In the genomic region with DNA sequence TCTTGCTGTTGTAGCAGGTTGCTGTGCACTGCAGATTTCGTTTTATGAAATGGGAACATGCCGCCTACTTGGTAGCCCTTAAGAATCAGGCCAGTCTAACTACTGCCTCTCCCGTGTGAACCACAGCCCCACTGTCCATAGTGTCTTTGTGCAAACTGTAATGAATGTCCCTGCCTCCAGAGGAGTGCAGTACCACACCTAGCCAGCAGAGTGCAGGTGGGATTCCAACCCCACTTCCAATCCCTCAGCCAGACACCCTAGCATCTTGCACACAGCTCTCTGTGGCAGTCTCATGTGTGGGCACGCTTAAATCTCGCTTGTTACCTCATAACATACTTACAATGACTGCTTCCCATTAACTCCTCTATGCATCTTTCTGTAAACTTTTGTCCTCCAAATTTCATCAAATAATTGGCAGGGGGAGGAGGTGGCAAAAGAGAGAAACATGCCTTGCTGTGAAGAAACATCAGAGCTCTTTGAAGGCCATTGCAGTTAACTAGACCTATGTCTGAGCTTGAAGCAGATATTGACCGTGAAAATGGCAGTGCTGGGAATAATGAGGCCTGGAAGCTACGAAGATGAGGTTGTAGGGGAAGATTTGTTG, we compare ENCODE assay signal across 8 cellular contexts. TPM values are rescaled to one million over a fixed set of nuclear protein-coding genes. Genes with fewer than 3 reads are reported as not detected.
A peak's percentile ranks its signal among the peaks of the same experiment; 100 is the strongest.
DNase-seq lines count a peak whose midpoint lies in the region; ATAC-seq and TF ChIP-seq lines count a peak whose summit lies in the region.

No MANE protein-coding gene starts in this region.

- no peak overlapping the region for H4K91ac ChIP-seq in mesenchymal stem cell (ENCODE audit: low read length)

- peaks cover 32% of the 10 kb centered on the region for H3K36me3 ChIP-seq in BE2C
- H3K36me3 ChIP-seq in mesenchymal stem cell (ENCODE audit: control insufficient read depth in 1 of 2, insufficient read depth in 2 of 2, low read depth in 1 of 2, low read length in 2 of 2) = peaks cover 0 to 33% of the 10 kb centered on the region in 2 experiments

- no peak overlapping the region for H2AFZ ChIP-seq in mesenchymal stem cell (ENCODE audit: low read depth, low read length)

- H3K4me1 ChIP-seq in BE2C (no peaks in the 10 kb centered on the region), mesenchymal stem cell (ENCODE audit: control insufficient read depth, insufficient read depth, low read depth, low read length) (no peaks in the 10 kb centered on the region)

- H3K18ac ChIP-seq in mesenchymal stem cell (ENCODE audit: low read depth in 1 of 2, low read length in 2 of 2) = no peak overlapping the region

- peak; percentile 48 for TF ChIP-seq CTCF in BE2C (IDR thresholded peaks at IDR 0.05; ENCODE audit: low read depth, low read length)

- H2BK120ac ChIP-seq in mesenchymal stem cell (ENCODE audit: low read depth, low read length) = no peak overlapping the region

- H3K9ac ChIP-seq in mesenchymal stem cell (ENCODE audit: low read length) = no peak overlapping the region

- H3K9me3 ChIP-seq in BE2C = no peaks in the 10 kb centered on the region
- H3K9me3 ChIP-seq in mesenchymal stem cell (ENCODE audit: control insufficient read depth, low read length) = no peaks in the 10 kb centered on the region

- H3K4me3 ChIP-seq in BE2C (ENCODE audit: low read depth, low read length) = no peak overlapping the region
- no peak overlapping the region for H3K4me3 ChIP-seq in mesenchymal stem cell (ENCODE audit: insufficient read depth in 1 of 2, low read depth in 1 of 2, low read length in 2 of 2)

- no peak overlapping the region for H4K8ac ChIP-seq in mesenchymal stem cell (ENCODE audit: low read length)

- ATAC-seq in GM18907 (IDR thresholded peaks at IDR 0.05; ENCODE audit: unreplicated experiment) = peak; percentile 79
- no peak for ATAC-seq in HG03342 (IDR thresholded peaks at IDR 0.05; ENCODE audit: unreplicated experiment)

- no peak overlapping the region for H2BK5ac ChIP-seq in mesenchymal stem cell (ENCODE audit: low read depth, low read length, poor library complexity, severe bottlenecking)

- H3K27me3 ChIP-seq in BE2C (no peaks in the 10 kb centered on the region), mesenchymal stem cell (ENCODE audit: control insufficient read depth in 1 of 2, insufficient read depth in 1 of 2, low read length in 2 of 2) (no peaks in the 10 kb centered on the region)

- DNase-seq in BE2C (no peak), HT-29 (ENCODE audit: low spot score) (peak; percentile 96), germinal center (ENCODE audit: low spot score) (peak; percentile 60), mesenchymal stem cell (no peak)
- peak; percentile 73 for DNase-seq in activated CD8-positive, alpha-beta memory T cell treated with anti-CD3 and anti-CD28 coated beads, Interleukin-2, amount 50 U/mL, for 48 hours
- DNase-seq in stimulated activated CD4-positive, alpha-beta T cell treated with anti-CD3 and anti-CD28 coated beads, TNF-alpha, amount 100 ng/mL, for 24 hours (ENCODE audit: low read depth in 3 of 3) = peak; percentile 5 to 48 (median 22)

- WGBS in mesenchymal stem cell = 80% methylated on average over 6 of the region's 7 CpGs

- H3K79me1 ChIP-seq in mesenchymal stem cell (replicated peaks; ENCODE audit: low read length, poor library complexity, severe bottlenecking) = no peaks in the 10 kb centered on the region

- H2BK12ac ChIP-seq in mesenchymal stem cell (ENCODE audit: low read length in 2 of 2) = no peak overlapping the region

- no peak overlapping the region for H2AK5ac ChIP-seq in mesenchymal stem cell (ENCODE audit: low read length, severe bottlenecking)

- H3K14ac ChIP-seq in mesenchymal stem cell (ENCODE audit: low read length in 2 of 2) = no peak overlapping the region

- no peak overlapping the region for H3K23ac ChIP-seq in mesenchymal stem cell (ENCODE audit: low read length in 2 of 2)

- no peak overlapping the region for H3K27ac ChIP-seq in mesenchymal stem cell (ENCODE audit: low read length, poor library complexity, severe bottlenecking)

- H3K4me2 ChIP-seq in mesenchymal stem cell (ENCODE audit: low read length, poor library complexity, severe bottlenecking) = no peak overlapping the region

- H3K4ac ChIP-seq in mesenchymal stem cell (ENCODE audit: low read depth in 1 of 2, low read length in 2 of 2) = no peak overlapping the region

- no peak overlapping the region for H2BK15ac ChIP-seq in mesenchymal stem cell (ENCODE audit: low read depth, poor library complexity, severe bottlenecking)

RNA-seq across cellular contexts. Expression of a gene that starts 47.2 kb away (rescaled TPM):
- polyA plus RNA-seq in BE2C (2012; ENCODE audit: insufficient read depth, insufficient read length, low read depth) = not detected
- total RNA-seq in HT-29 (2014; rRNA removed; shearing (Covaris generic)) = 0.10 TPM in 1 of 2 replicates, not detected in the other
- polyA plus RNA-seq in mesenchymal stem cell (2013, experiment 1 of 2) = not detected
- polyA plus RNA-seq in mesenchymal stem cell (2013, experiment 2 of 2) = not detected

RNA-seq across cellular contexts. Expression of a gene that starts 47.4 kb away (rescaled TPM):
- polyA plus RNA-seq in BE2C (2012; ENCODE audit: insufficient read depth, insufficient read length, low read depth) = 2.0 TPM
- total RNA-seq in HT-29 (2014; rRNA removed; shearing (Covaris generic)) = 13.6 and 20.0 TPM in 2 replicates
- 1.3 TPM for polyA plus RNA-seq in mesenchymal stem cell (2013, experiment 1 of 2)
- 0.75 TPM for polyA plus RNA-seq in mesenchymal stem cell (2013, experiment 2 of 2)

Comparison
In these comparisons a context has a peak if more than half of its experiments do, and no peak if none do; other contexts are left out.
1. DNase-seq: peak in HT-29 (single experiment), activated CD8-positive, alpha-beta memory T cell treated with anti-CD3 and anti-CD28 coated beads, Interleukin-2, amount 50 U/mL, for 48 hours (single experiment), germinal center (single experiment) and stimulated activated CD4-positive, alpha-beta T cell treated with anti-CD3 and anti-CD28 coated beads, TNF-alpha, amount 100 ng/mL, for 24 hours (3 of 3); none in BE2C (single experiment) and mesenchymal stem cell (single experiment).